Comparison of ENCODE assay signal across 12 cellular contexts in the genomic region with DNA sequence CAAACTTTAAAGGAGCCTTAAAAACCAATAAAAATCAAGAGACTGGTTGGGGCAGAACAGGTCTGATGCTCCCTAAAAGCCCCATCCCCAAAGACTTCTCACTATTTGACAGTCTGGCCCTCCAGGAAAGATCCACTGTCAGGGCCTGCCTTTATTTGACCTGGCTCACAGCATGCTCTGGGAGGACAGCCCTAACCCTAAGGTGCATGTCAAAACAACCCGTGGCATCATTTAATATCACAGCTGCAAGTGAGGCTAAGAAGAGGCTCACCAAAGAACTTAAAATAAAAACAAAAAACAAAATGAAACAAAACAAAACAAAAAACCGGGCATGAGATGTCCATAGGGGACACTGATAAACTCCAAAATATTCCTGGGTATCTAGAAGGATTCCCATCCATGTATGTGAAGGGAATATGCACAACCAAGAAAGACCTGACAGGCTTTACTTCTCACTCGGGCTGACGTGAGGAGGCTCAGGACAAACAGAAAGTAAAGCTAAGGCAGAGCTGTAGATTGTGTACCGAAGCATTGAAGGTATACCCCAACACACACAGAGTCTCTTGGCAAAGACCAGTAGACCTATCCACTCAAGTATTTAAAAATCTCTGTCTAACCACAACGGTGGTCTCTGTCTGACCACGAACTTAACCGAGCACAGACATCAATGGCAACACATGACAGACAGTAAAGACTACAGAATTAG. TPM values are rescaled to one million over a fixed set of nuclear protein-coding genes. Genes with fewer than 3 reads are reported as not detected.
DNase-seq lines count a peak whose midpoint lies in the region; ATAC-seq and TF ChIP-seq lines count a peak whose summit lies in the region.
"Had no signal": no experiment of that assay in that cellular context is flagged by ENCODE, and none has a peak within 500 bp of the region (broad histone marks: within the 10 kb centered on the region; RNA-seq: fewer than 3 reads in every experiment).

No MANE protein-coding gene starts in this region.

- intact Hi-C loops in mucosa of descending colon (cut with DNase I, micrococcal nuclease) = no loop called here

- no peaks in the 10 kb centered on the region for H3K79me2 ChIP-seq in OCI-LY3 (ENCODE audit: low read length)

- H3K9me3 ChIP-seq in OCI-LY3 (ENCODE audit: insufficient read depth, low read length) (no peaks in the 10 kb centered on the region), mucosa of descending colon (no peaks in the 10 kb centered on the region)
- H3K9me3 ChIP-seq: SJCRH30 had no signal

- H2AFZ ChIP-seq in OCI-LY3 (ENCODE audit: low read depth, low read length) = no peak overlapping the region

- TF ChIP-seq CTCF in OCI-LY3 (IDR thresholded peaks at IDR 0.05; ENCODE audit: low read depth, low read length) (no peak), mucosa of descending colon (IDR thresholded peaks at IDR 0.05) (no peak), GM20000 (IDR thresholded peaks at IDR 0.05; ENCODE audit: extremely low read depth, missing control alignments) (no peak)

- H3K36me3 ChIP-seq in OCI-LY3 (replicated peaks; ENCODE audit: low read depth, low read length) = peaks cover 7% of the 10 kb centered on the region
- H3K36me3 ChIP-seq in mucosa of descending colon (ENCODE audit: low read depth) = no peaks in the 10 kb centered on the region

- peak overlapping the region; percentile 80 for H3K4me2 ChIP-seq in OCI-LY3 (ENCODE audit: low read length)

- no peaks in the 10 kb centered on the region for H3K27me3 ChIP-seq in OCI-LY3 (ENCODE audit: low read depth, low read length)
- H3K27me3 ChIP-seq: SJCRH30 had no signal

- peak; percentile 82 for ATAC-seq in GM18868 (IDR thresholded peaks at IDR 0.05; ENCODE audit: unreplicated experiment)
- peak; percentile 69 for ATAC-seq in HG02610 (IDR thresholded peaks at IDR 0.05; ENCODE audit: unreplicated experiment)
- ATAC-seq in mucosa of descending colon = peak; percentile 10
- no peak for ATAC-seq in GM21576 (IDR thresholded peaks at IDR 0.05; ENCODE audit: unreplicated experiment)

- peak overlapping the region; percentile 74 for H3K4me3 ChIP-seq in OCI-LY3 (ENCODE audit: low read length)
- no peak overlapping the region for H3K4me3 ChIP-seq in mucosa of descending colon
- H3K4me3 ChIP-seq: SJCRH30 had no signal

- H4K20me1 ChIP-seq in OCI-LY3 (ENCODE audit: insufficient read depth, low read length) = no peaks in the 10 kb centered on the region

- no peak overlapping the region for H3K27ac ChIP-seq in OCI-LY3 (ENCODE audit: low read length)
- H3K27ac ChIP-seq: SJCRH30 had no signal

- DNase-seq in mucosa of descending colon (no peak), cerebellum (ENCODE audit: low spot score) (no peak), GM20000 (ENCODE audit: low spot score) (no peak), NCI-H526 (lab: John Stamatoyannopoulos, UW) (no peak)
- DNase-seq: EL, glutamatergic neuron, NCI-H2107 had no signal

- peak overlapping the region; percentile 36 for H3K9ac ChIP-seq in OCI-LY3 (ENCODE audit: low read length)

- peaks cover 50% of the 10 kb centered on the region for H3K4me1 ChIP-seq in OCI-LY3 (ENCODE audit: low read length)
- H3K4me1 ChIP-seq in mucosa of descending colon (ENCODE audit: low read depth) = no peaks in the 10 kb centered on the region
- H3K4me1 ChIP-seq: SJCRH30 had no signal

RNA-seq across cellular contexts. Expression of a gene that starts 57.3 kb away (rescaled TPM):
- total RNA-seq in mucosa of descending colon = 10 to 100 TPM; 17.7 to 34.7 (median 26.5) TPM
- total RNA-seq in cerebellum = 54.0 TPM
